In the genomic region with DNA sequence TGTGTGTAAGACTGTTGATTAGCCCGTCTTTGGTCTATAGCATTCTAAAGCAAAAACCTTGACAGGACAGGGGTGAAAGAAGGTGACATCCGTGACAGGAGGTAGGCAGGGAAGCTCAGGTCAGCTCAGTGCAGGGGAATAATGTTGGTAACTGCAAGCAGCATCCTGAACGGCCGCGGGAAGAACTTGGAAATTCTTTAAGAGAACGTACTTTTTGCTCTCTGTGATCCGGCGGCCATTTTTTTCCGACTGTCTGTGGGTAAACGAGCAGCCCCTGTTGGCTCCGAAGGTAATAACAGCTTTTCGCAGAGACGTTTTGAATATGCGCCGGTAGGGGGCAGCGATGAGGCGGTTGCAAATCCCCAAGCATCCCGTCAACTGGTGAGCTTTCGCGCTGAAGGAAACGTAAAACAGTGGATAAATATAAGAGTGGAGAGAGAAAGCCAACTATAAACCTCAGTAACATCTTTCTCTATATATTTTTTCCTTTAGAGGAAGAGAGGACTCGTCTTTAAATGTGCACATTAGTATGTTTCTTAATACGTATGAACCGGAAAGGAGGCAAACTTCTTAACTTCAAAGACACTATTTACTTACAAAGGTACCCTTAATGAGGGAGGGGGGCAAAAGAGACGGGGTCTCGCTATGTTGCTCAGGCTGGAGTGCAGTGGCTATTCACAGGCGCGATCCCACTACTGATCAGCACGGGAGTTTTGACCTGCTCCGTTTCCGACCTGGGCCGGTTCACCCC, we compare ENCODE assay signal across 8 cellular contexts. TPM values are rescaled to one million over a fixed set of nuclear protein-coding genes. Genes with fewer than 3 reads are reported as not detected.
DNase-seq lines count a peak whose midpoint lies in the region; ATAC-seq and TF ChIP-seq lines count a peak whose summit lies in the region.

No MANE protein-coding gene starts in this region.

- H3K27me3 ChIP-seq in CD8-positive, alpha-beta memory T cell (ENCODE audit: insufficient read depth, low read length, poor library complexity, severe bottlenecking): no peaks in the 10 kb centered on the region
- H3K27me3 ChIP-seq in Karpas-422 (ENCODE audit: low read length) (no peaks in the 10 kb centered on the region), Peyer's patch (no peaks in the 10 kb centered on the region)

- H4K20me1 ChIP-seq in Karpas-422 (ENCODE audit: insufficient read depth, low read depth, low read length): no peaks in the 10 kb centered on the region

- ATAC-seq in GM21526 (IDR thresholded peaks at IDR 0.05; ENCODE audit: low FRiP score, unreplicated experiment): peak; percentile 35
- ATAC-seq in activated T-cell treated with anti-CD3 and anti-CD28 coated beads, Interleukin-2, amount 50 U/mL, for 72 hours (replicated peaks in 1 of 2): peak; percentile 32 to 55
- ATAC-seq in naive thymus-derived CD8-positive, alpha-beta T cell: peak; percentile 24 to 31
- peak; percentile 15 for ATAC-seq in stimulated activated effector memory CD8-positive, alpha-beta T cell treated with anti-CD3 and anti-CD28 coated beads, Interleukin-12 subunit alpha, Interleukin-12 subunit beta, amount 100 ng/mL, for 72 hours

- H3K9me3 ChIP-seq in CD8-positive, alpha-beta memory T cell (ENCODE audit: low read length): no peaks in the 10 kb centered on the region
- H3K9me3 ChIP-seq in Karpas-422 (ENCODE audit: low read length) (no peaks in the 10 kb centered on the region), Peyer's patch (no peaks in the 10 kb centered on the region)

- peak overlapping the region; percentile 83 for H2AFZ ChIP-seq in Karpas-422 (ENCODE audit: low read length)

- no peak overlapping the region for H3K4me3 Mint-ChIP-seq in CD8-positive, alpha-beta memory T cell
- no peak overlapping the region for H3K4me3 Mint-ChIP-seq in activated T-cell treated with anti-CD3 and anti-CD28 coated beads, Interleukin-2, amount 50 U/mL, for 72 hours
- H3K4me3 Mint-ChIP-seq in naive thymus-derived CD8-positive, alpha-beta T cell: no peak overlapping the region
- no peak overlapping the region for H3K4me3 Mint-ChIP-seq in stimulated activated effector memory CD8-positive, alpha-beta T cell treated with anti-CD3 and anti-CD28 coated beads, Interleukin-12 subunit alpha, Interleukin-12 subunit beta, amount 100 ng/mL, for 72 hours

- peak; percentile 69 to 89 (median 85) for DNase-seq in CD8-positive, alpha-beta memory T cell
- peak; percentile 97 for DNase-seq in Karpas-422
- peak; percentile 87 to 94 (median 88) for DNase-seq in Peyer's patch
- peak; percentile 78 to 88 for DNase-seq in activated T-cell treated with anti-CD3 and anti-CD28 coated beads, Interleukin-2, amount 50 U/mL, for 72 hours
- DNase-seq in fibroblast of mammary gland (ENCODE audit: low read depth): peak; percentile 88
- peak; percentile 71 to 97 (median 86) for DNase-seq in naive thymus-derived CD8-positive, alpha-beta T cell
- peak; percentile 85 to 96 for DNase-seq in stimulated activated effector memory CD8-positive, alpha-beta T cell treated with anti-CD3 and anti-CD28 coated beads, Interleukin-12 subunit alpha, Interleukin-12 subunit beta, amount 100 ng/mL, for 72 hours (ENCODE audit: low spot score in 2 of 2)

- CTCF ChIA-PET in CD8-positive, alpha-beta memory T cell (lab: Charles Lee): interaction anchor here (0.6 to 10.7 kb wide), 51 partner anchors 11 to 924 kb away, joined by 3 to 203 read pairs (median 5); a partner anchor contains a TSS

- peaks cover 0 to 19% (median 0%) of the 10 kb centered on the region in 3 donors for H3K36me3 Mint-ChIP-seq in CD8-positive, alpha-beta memory T cell
- peaks cover 0 to 3% of the 10 kb centered on the region in 2 donors for H3K36me3 Mint-ChIP-seq in activated T-cell treated with anti-CD3 and anti-CD28 coated beads, Interleukin-2, amount 50 U/mL, for 72 hours (ENCODE audit: insufficient read depth in 2 of 2)
- peaks cover 0 to 7% (median 5%) of the 10 kb centered on the region in 3 donors for H3K36me3 Mint-ChIP-seq in naive thymus-derived CD8-positive, alpha-beta T cell
- H3K36me3 Mint-ChIP-seq in stimulated activated effector memory CD8-positive, alpha-beta T cell treated with anti-CD3 and anti-CD28 coated beads, Interleukin-12 subunit alpha, Interleukin-12 subunit beta, amount 100 ng/mL, for 72 hours: no peaks in the 10 kb centered on the region

- TF ChIP-seq POLR2A in Peyer's patch (IDR thresholded peaks at IDR 0.05): peak in 1 of 2 donors; percentile 39

- peaks cover 39% of the 10 kb centered on the region for H3K4me1 ChIP-seq in CD8-positive, alpha-beta memory T cell (ENCODE audit: insufficient read depth, low read length)
- H3K4me1 ChIP-seq in Karpas-422 (ENCODE audit: low read length) (peaks cover 50% of the 10 kb centered on the region), Peyer's patch (peaks cover 0 to 10% (median 4%) of the 10 kb centered on the region in 4 donors)

- H3K9ac ChIP-seq in Karpas-422 (ENCODE audit: low read length): peak overlapping the region; percentile 78

- TF ChIP-seq CTCF in Peyer's patch (IDR thresholded peaks at IDR 0.05) (peak; percentile 99 to 100 (median 100)), fibroblast of mammary gland (conservative IDR thresholded peaks at IDR 0.05; ENCODE audit: control insufficient read depth, insufficient read depth, low read depth, low read length) (peak; percentile 100)

- H3K27me3 Mint-ChIP-seq in CD8-positive, alpha-beta memory T cell: peaks cover 0 to 13% of the 10 kb centered on the region in 2 donors
- no peaks in the 10 kb centered on the region for H3K27me3 Mint-ChIP-seq in activated T-cell treated with anti-CD3 and anti-CD28 coated beads, Interleukin-2, amount 50 U/mL, for 72 hours (ENCODE audit: low read depth)
- H3K27me3 Mint-ChIP-seq in naive thymus-derived CD8-positive, alpha-beta T cell: peaks cover 0 to 8% (median 0%) of the 10 kb centered on the region in 5 donors

- H3K9me2 ChIP-seq in Karpas-422 (replicated peaks; ENCODE audit: insufficient read depth, low read length): no peaks in the 10 kb centered on the region

- H3K9me3 Mint-ChIP-seq in CD8-positive, alpha-beta memory T cell: peaks cover 0 to 4% (median 3%) of the 10 kb centered on the region in 5 donors
- no peaks in the 10 kb centered on the region for H3K9me3 Mint-ChIP-seq in activated T-cell treated with anti-CD3 and anti-CD28 coated beads, Interleukin-2, amount 50 U/mL, for 72 hours
- peaks cover 0 to 9% (median 0%) of the 10 kb centered on the region in 9 donors for H3K9me3 Mint-ChIP-seq in naive thymus-derived CD8-positive, alpha-beta T cell
- H3K9me3 Mint-ChIP-seq in stimulated activated effector memory CD8-positive, alpha-beta T cell treated with anti-CD3 and anti-CD28 coated beads, Interleukin-12 subunit alpha, Interleukin-12 subunit beta, amount 100 ng/mL, for 72 hours: no peaks in the 10 kb centered on the region

- peaks cover 11% of the 10 kb centered on the region for H3K79me2 ChIP-seq in Karpas-422 (ENCODE audit: low read length)

- peak overlapping the region; percentile 95 for H3K27ac ChIP-seq in CD8-positive, alpha-beta memory T cell (ENCODE audit: low read depth, low read length)
- peak overlapping the region; percentile 77 for H3K27ac ChIP-seq in Karpas-422 (ENCODE audit: low read length)
- peak overlapping the region; percentile 93 to 99 (median 96) for H3K27ac ChIP-seq in Peyer's patch

- POLR2A ChIA-PET in CD8-positive, alpha-beta memory T cell (lab: Charles Lee): interaction anchor here (0.5 to 5.8 kb wide), 26 partner anchors 10 to 276 kb away, joined by 3 to 73 read pairs (median 8); a partner anchor contains a TSS
- POLR2A ChIA-PET in naive thymus-derived CD8-positive, alpha-beta T cell (lab: Charles Lee): interaction anchor here (0.5 to 7.2 kb wide), 39 partner anchors 8 to 930 kb away, joined by 3 to 119 read pairs (median 7); a partner anchor contains a TSS

- peak overlapping the region; percentile 94 for H3K4me3 ChIP-seq in CD8-positive, alpha-beta memory T cell (ENCODE audit: low read length)
- peak overlapping the region; percentile 88 for H3K4me3 ChIP-seq in Karpas-422 (ENCODE audit: low read length)
- peak overlapping the region; percentile 41 to 70 (median 58) for H3K4me3 ChIP-seq in Peyer's patch
- peak overlapping the region; percentile 73 for H3K4me3 ChIP-seq in fibroblast of mammary gland (ENCODE audit: control insufficient read depth, low read depth, low read length)

- no peak overlapping the region for H3K27ac Mint-ChIP-seq in CD8-positive, alpha-beta memory T cell
- no peak overlapping the region for H3K27ac Mint-ChIP-seq in activated T-cell treated with anti-CD3 and anti-CD28 coated beads, Interleukin-2, amount 50 U/mL, for 72 hours
- H3K27ac Mint-ChIP-seq in naive thymus-derived CD8-positive, alpha-beta T cell: no peak overlapping the region
- no peak overlapping the region for H3K27ac Mint-ChIP-seq in stimulated activated effector memory CD8-positive, alpha-beta T cell treated with anti-CD3 and anti-CD28 coated beads, Interleukin-12 subunit alpha, Interleukin-12 subunit beta, amount 100 ng/mL, for 72 hours

- H3K4me2 ChIP-seq in Karpas-422 (ENCODE audit: low read depth, low read length, poor library complexity, severe bottlenecking): peak overlapping the region; percentile 81

- H3K4me1 Mint-ChIP-seq in CD8-positive, alpha-beta memory T cell: peaks cover 10 to 13% (median 12%) of the 10 kb centered on the region in 3 donors
- peaks cover 34% of the 10 kb centered on the region for H3K4me1 Mint-ChIP-seq in activated T-cell treated with anti-CD3 and anti-CD28 coated beads, Interleukin-2, amount 50 U/mL, for 72 hours (ENCODE audit: low read depth)
- H3K4me1 Mint-ChIP-seq in naive thymus-derived CD8-positive, alpha-beta T cell: peaks cover 0 to 27% (median 15%) of the 10 kb centered on the region in 4 donors
- peaks cover 20% of the 10 kb centered on the region for H3K4me1 Mint-ChIP-seq in stimulated activated effector memory CD8-positive, alpha-beta T cell treated with anti-CD3 and anti-CD28 coated beads, Interleukin-12 subunit alpha, Interleukin-12 subunit beta, amount 100 ng/mL, for 72 hours

- H3K36me3 ChIP-seq in CD8-positive, alpha-beta memory T cell (ENCODE audit: insufficient read depth, low read length): no peaks in the 10 kb centered on the region
- no peaks in the 10 kb centered on the region for H3K36me3 ChIP-seq in Karpas-422 (ENCODE audit: insufficient read depth, low read length)
- H3K36me3 ChIP-seq in Peyer's patch: no peaks in the 10 kb centered on the region

RNA-seq across cellular contexts. Expression of a gene that starts 9.5 kb away (rescaled TPM):
- total RNA-seq in CD8-positive, alpha-beta memory T cell: 10 to 100 TPM; 69.2 to 71.9 TPM
- polyA plus RNA-seq in CD8-positive, alpha-beta memory T cell: 48.9 TPM
- total RNA-seq in Karpas-422 (2014; rRNA removed; shearing (Covaris generic); ENCODE audit: low replicate concordance): 66.7 and 160 TPM in 2 replicates
- 100 to 1,000 TPM; 114 to 413 (median 145) TPM for total RNA-seq in Peyer's patch
- 10 to 100 TPM; 68.8 to 71.7 TPM for total RNA-seq in activated T-cell treated with anti-CD3 and anti-CD28 coated beads, Interleukin-2, amount 50 U/mL, for 72 hours
- total RNA-seq in naive thymus-derived CD8-positive, alpha-beta T cell: 100 to 1,000 TPM; 121 to 122 TPM
- polyA plus RNA-seq in naive thymus-derived CD8-positive, alpha-beta T cell: 10 to 100 TPM; 39.6 to 46.1 (median 43.5) TPM

RNA-seq across cellular contexts. Expression of a gene that starts 30.8 kb away (rescaled TPM):
- 100 to 1,000 TPM; 168 TPM for total RNA-seq in CD8-positive, alpha-beta memory T cell
- 174 TPM for polyA plus RNA-seq in CD8-positive, alpha-beta memory T cell
- total RNA-seq in Karpas-422 (2014; rRNA removed; shearing (Covaris generic); ENCODE audit: low replicate concordance): 55.0 and 58.9 TPM in 2 replicates
- 10 to 100 TPM; 47.0 to 92.5 (median 68.5) TPM for total RNA-seq in Peyer's patch
- total RNA-seq in activated T-cell treated with anti-CD3 and anti-CD28 coated beads, Interleukin-2, amount 50 U/mL, for 72 hours: 100 to 1,000 TPM; 218 to 219 TPM
- 10 to 100 TPM; 83.9 TPM for total RNA-seq in naive thymus-derived CD8-positive, alpha-beta T cell
- 100 to 1,000 TPM in 1 of 3 donors, 10 to 100 TPM in 2; 74.6 to 100 (median 97.6) TPM for polyA plus RNA-seq in naive thymus-derived CD8-positive, alpha-beta T cell

Comparison
In these comparisons a context has a peak if more than half of its experiments do, and no peak if none do; other contexts are left out.
1. Peak in every context shown above with its lines: DNase-seq, ATAC-seq, H3K4me3 ChIP-seq and H3K27ac ChIP-seq.